Comparison of ENCODE assay signal across 29 cellular contexts in genomic region chr5:83204651-83205050, GRCh38.
DNase-seq lines count a peak whose midpoint lies in the region; ATAC-seq, FAIRE-seq and TF ChIP-seq lines count a peak whose summit lies in the region.
"Had no signal": no experiment of that assay in that cellular context is flagged by ENCODE, and none has a peak within 500 bp of the region (broad histone marks: within the 10 kb centered on the region; RNA-seq: fewer than 3 reads in every experiment).

No MANE protein-coding gene starts in this region.

- FAIRE-seq in GM12892 (lab: Jason Lieb, UNC), result no peak
- FAIRE-seq: bronchial epithelial cell, colon, TTC549 had no signal

- no peak for DNase-seq in neural progenitor cell (ENCODE audit: low spot score)
- DNase-seq in GM12892 (ENCODE audit: insufficient read length), result no peak
- no peak for DNase-seq in mesenchymal stem cell
- DNase-seq in HuH-7.5 (ENCODE audit: low spot score), result no peak
- DNase-seq: activated CD4-positive, alpha-beta memory T cell treated with anti-CD3 and anti-CD28 coated beads, Interleukin-2, amount 10 ng/mL, durations not matched to agents 7 days and 5 days; activated CD8-positive, alpha-beta memory T cell treated with anti-CD3 and anti-CD28 coated beads, Interleukin-2, amount 50 U/mL, for 48 hours; anterior cingulate cortex; BE2C; DMS153; effector CD4-positive, alpha-beta T cell; left ventricle myocardium superior; naive thymus-derived CD8-positive, alpha-beta T cell; NCI-H1092 treated with DMSO at 0.1 percent for 48 hours; NCI-H187 treated with DMSO at 0.1 percent for 48 hours; NCI-H526 treated with DMSO at 0.1 percent for 48 hours; SJCRH30; stimulated activated CD4-positive, alpha-beta T cell treated with anti-CD3 and anti-CD28 coated beads, Interleukin-15, amount 100 ng/mL, for 24 hours; stimulated activated naive CD4-positive, alpha-beta T cell had no signal

- H2BK5ac ChIP-seq in mesenchymal stem cell (ENCODE audit: low read depth, low read length, poor library complexity, severe bottlenecking), result no peak overlapping the region

- H3K4me1 ChIP-seq in neural progenitor cell, result no peaks in the 10 kb centered on the region
- no peaks in the 10 kb centered on the region for H3K4me1 ChIP-seq in mesenchymal stem cell (ENCODE audit: control insufficient read depth, insufficient read depth, low read depth, low read length)
- H3K4me1 ChIP-seq: BE2C, suprapubic skin had no signal

- H3K27ac ChIP-seq in neural progenitor cell (no peak overlapping the region), mesenchymal stem cell (ENCODE audit: low read length, poor library complexity, severe bottlenecking) (no peak overlapping the region)
- H3K27ac ChIP-seq: epithelial cell of prostate, SJCRH30, suprapubic skin had no signal

- H4K8ac ChIP-seq in mesenchymal stem cell (ENCODE audit: low read length), result no peak overlapping the region

- no peak overlapping the region for H4K91ac ChIP-seq in mesenchymal stem cell (ENCODE audit: low read length)

- no peak overlapping the region for H3K4me3 ChIP-seq in neural progenitor cell
- H3K4me3 ChIP-seq in mesenchymal stem cell (ENCODE audit: insufficient read depth in 1 of 2, low read depth in 1 of 2, low read length in 2 of 2), result no peak overlapping the region
- H3K4me3 ChIP-seq: SJCRH30, suprapubic skin had no signal

- no peaks in the 10 kb centered on the region for H3K79me1 ChIP-seq in mesenchymal stem cell (replicated peaks; ENCODE audit: low read length, poor library complexity, severe bottlenecking)

- H3K14ac ChIP-seq in mesenchymal stem cell (ENCODE audit: low read length in 2 of 2), result no peak overlapping the region

- no peak overlapping the region for H3K4me3 Mint-ChIP-seq in neural progenitor cell
- H3K4me3 Mint-ChIP-seq: activated CD4-positive, alpha-beta memory T cell treated with anti-CD3 and anti-CD28 coated beads, Interleukin-2, amount 10 ng/mL, durations not matched to agents 7 days and 5 days; activated naive CD4-positive, alpha-beta T cell treated with anti-CD3 and anti-CD28 coated beads, Interleukin-2, amount 50 U/mL, for 24 hours; naive thymus-derived CD8-positive, alpha-beta T cell had no signal

- H3K27me3 Mint-ChIP-seq in neural progenitor cell (ENCODE audit: insufficient read depth, low read depth), result no peaks in the 10 kb centered on the region
- H3K27me3 Mint-ChIP-seq: activated CD4-positive, alpha-beta memory T cell treated with anti-CD3 and anti-CD28 coated beads, Interleukin-2, amount 10 ng/mL, durations not matched to agents 7 days and 5 days; activated naive CD4-positive, alpha-beta T cell treated with anti-CD3 and anti-CD28 coated beads, Interleukin-2, amount 50 U/mL, for 24 hours; naive thymus-derived CD8-positive, alpha-beta T cell had no signal

- H3K4ac ChIP-seq in mesenchymal stem cell (ENCODE audit: low read depth in 1 of 2, low read length in 2 of 2), result no peak overlapping the region

- H2BK15ac ChIP-seq in mesenchymal stem cell (ENCODE audit: low read depth, poor library complexity, severe bottlenecking), result no peak overlapping the region

- no peaks in the 10 kb centered on the region for H3K4me1 Mint-ChIP-seq in neural progenitor cell
- H3K4me1 Mint-ChIP-seq: activated CD4-positive, alpha-beta memory T cell treated with anti-CD3 and anti-CD28 coated beads, Interleukin-2, amount 10 ng/mL, durations not matched to agents 7 days and 5 days; activated naive CD4-positive, alpha-beta T cell treated with anti-CD3 and anti-CD28 coated beads, Interleukin-2, amount 50 U/mL, for 24 hours; naive thymus-derived CD8-positive, alpha-beta T cell had no signal

- no CpG with 5 or more reads among the region's 1 CpG for WGBS in mesenchymal stem cell

- H3K27me3 ChIP-seq in neural progenitor cell (no peaks in the 10 kb centered on the region), mesenchymal stem cell (ENCODE audit: control insufficient read depth in 1 of 2, insufficient read depth in 1 of 2, low read length in 2 of 2) (no peaks in the 10 kb centered on the region)
- H3K27me3 ChIP-seq: BE2C, SJCRH30, suprapubic skin had no signal

- H3K9me3 Mint-ChIP-seq in neural progenitor cell, result no peaks in the 10 kb centered on the region
- H3K9me3 Mint-ChIP-seq: activated CD4-positive, alpha-beta memory T cell treated with anti-CD3 and anti-CD28 coated beads, Interleukin-2, amount 10 ng/mL, durations not matched to agents 7 days and 5 days; activated naive CD4-positive, alpha-beta T cell treated with anti-CD3 and anti-CD28 coated beads, Interleukin-2, amount 50 U/mL, for 24 hours; naive thymus-derived CD8-positive, alpha-beta T cell had no signal

- no peak overlapping the region for H3K4me2 ChIP-seq in neural progenitor cell
- no peak overlapping the region for H3K4me2 ChIP-seq in mesenchymal stem cell (ENCODE audit: low read length, poor library complexity, severe bottlenecking)

- H2AK5ac ChIP-seq in mesenchymal stem cell (ENCODE audit: low read length, severe bottlenecking), result no peak overlapping the region

- no peaks in the 10 kb centered on the region for H3K79me2 ChIP-seq in neural progenitor cell (ENCODE audit: low read depth)

- H3K36me3 ChIP-seq in neural progenitor cell (no peaks in the 10 kb centered on the region), mesenchymal stem cell (ENCODE audit: control insufficient read depth in 1 of 2, insufficient read depth in 2 of 2, low read depth in 1 of 2, low read length in 2 of 2) (no peaks in the 10 kb centered on the region)
- H3K36me3 ChIP-seq: BE2C, SJCRH30, suprapubic skin had no signal

- ATAC-seq in GM18498 (IDR thresholded peaks at IDR 0.05; ENCODE audit: unreplicated experiment), result peak; percentile 79
- ATAC-seq in GM21360 (IDR thresholded peaks at IDR 0.05; ENCODE audit: unreplicated experiment), result peak; percentile 59
- peak; percentile 91 for ATAC-seq in HG02973 (IDR thresholded peaks at IDR 0.05; ENCODE audit: unreplicated experiment)
- peak; percentile 70 for ATAC-seq in HG03442 (IDR thresholded peaks at IDR 0.05; ENCODE audit: unreplicated experiment)
- ATAC-seq: activated CD4-positive, CD25-positive, alpha-beta regulatory T cell treated with anti-CD3 and anti-CD28 coated beads, Interleukin-2, amount 50 U/mL, for 24 hours; left ventricle myocardium superior; naive thymus-derived CD8-positive, alpha-beta T cell had no signal

- no peak for TF ChIP-seq POLR2A in GM12892 (IDR thresholded peaks at IDR 0.05; ENCODE audit: low read depth, low read length)

- no peak overlapping the region for H3K9ac ChIP-seq in neural progenitor cell
- no peak overlapping the region for H3K9ac ChIP-seq in mesenchymal stem cell (ENCODE audit: low read length)

- H3K9me3 ChIP-seq in neural progenitor cell (ENCODE audit: low read depth) (no peaks in the 10 kb centered on the region), mesenchymal stem cell (ENCODE audit: control insufficient read depth, low read length) (no peaks in the 10 kb centered on the region)
- H3K9me3 ChIP-seq: BE2C, SJCRH30, suprapubic skin had no signal

- H3K36me3 Mint-ChIP-seq in neural progenitor cell, result peaks cover 2% of the 10 kb centered on the region

- H3K23ac ChIP-seq in mesenchymal stem cell (ENCODE audit: low read length in 2 of 2), result no peak overlapping the region

- H2BK120ac ChIP-seq in mesenchymal stem cell (ENCODE audit: low read depth, low read length), result no peak overlapping the region

- H3K18ac ChIP-seq in mesenchymal stem cell (ENCODE audit: low read depth in 1 of 2, low read length in 2 of 2), result no peak overlapping the region

- no peak overlapping the region for H3K27ac Mint-ChIP-seq in neural progenitor cell
- H3K27ac Mint-ChIP-seq: activated CD4-positive, alpha-beta memory T cell treated with anti-CD3 and anti-CD28 coated beads, Interleukin-2, amount 10 ng/mL, durations not matched to agents 7 days and 5 days; activated naive CD4-positive, alpha-beta T cell treated with anti-CD3 and anti-CD28 coated beads, Interleukin-2, amount 50 U/mL, for 24 hours; naive thymus-derived CD8-positive, alpha-beta T cell had no signal

- no peak overlapping the region for H2BK12ac ChIP-seq in mesenchymal stem cell (ENCODE audit: low read length in 2 of 2)

- TF ChIP-seq CTCF in neural progenitor cell (IDR thresholded peaks at IDR 0.05), result no peak

- no peak overlapping the region for H2AFZ ChIP-seq in neural progenitor cell (replicated peaks)
- H2AFZ ChIP-seq in mesenchymal stem cell (ENCODE audit: low read depth, low read length), result no peak overlapping the region

- no peaks in the 10 kb centered on the region for H3F3A ChIP-seq in neural progenitor cell (ENCODE audit: low read depth)

- no peaks in the 10 kb centered on the region for H4K20me1 ChIP-seq in neural progenitor cell (ENCODE audit: low read depth)
